ENCODE assay signal across 9 cellular contexts in genomic region chr17:1762233-1762905, GRCh38. TPM values are rescaled to one million over a fixed set of nuclear protein-coding genes. Genes with fewer than 3 reads are reported as not detected.
DNase-seq lines count a peak whose midpoint lies in the region; ATAC-seq, FAIRE-seq and TF ChIP-seq lines count a peak whose summit lies in the region.
"Had no signal": no experiment of that assay in that cellular context is flagged by ENCODE, and none has a peak within 500 bp of the region (broad histone marks: within the 10 kb centered on the region; RNA-seq: fewer than 3 reads in every experiment).

No MANE protein-coding gene starts in this region.

- no peaks in the 10 kb centered on the region for H3K36me3 ChIP-seq in HUES64 (ENCODE audit: insufficient read depth, low read length)
- H3K36me3 ChIP-seq in stomach smooth muscle (ENCODE audit: control insufficient read depth in 2 of 2, insufficient read depth in 2 of 2, low read length in 2 of 2): no peaks in the 10 kb centered on the region

- 51% methylated on average over 21 of the region's 21 CpGs for WGBS in HUES64

- H3K27me3 ChIP-seq in HUES64 (ENCODE audit: insufficient read depth, low read length) (no peaks in the 10 kb centered on the region), stomach smooth muscle (ENCODE audit: control insufficient read depth in 1 of 2, insufficient read depth in 2 of 2, low read length in 2 of 2) (peaks cover 7% of the 10 kb centered on the region in 2 donors)

- no peak for ATAC-seq in GM19351 (IDR thresholded peaks at IDR 0.05; ENCODE audit: unreplicated experiment)

- H3K9me3 ChIP-seq in HUES64 (ENCODE audit: insufficient read depth, low read depth, low read length) (no peaks in the 10 kb centered on the region), stomach smooth muscle (ENCODE audit: control insufficient read depth in 2 of 2, low read length in 2 of 2) (no peaks in the 10 kb centered on the region)

- peak overlapping the region; percentile 40 for H3K9ac ChIP-seq in HUES64 (ENCODE audit: low read depth, low read length)
- peak overlapping the region in 1 of 2 donors; percentile 57 for H3K9ac ChIP-seq in stomach smooth muscle (ENCODE audit: low read length in 2 of 2)

- H3K4me1 ChIP-seq in HUES64 (ENCODE audit: insufficient read depth, low read length): peaks cover 18% of the 10 kb centered on the region
- peaks cover 25% of the 10 kb centered on the region for H3K4me1 ChIP-seq in stomach smooth muscle (ENCODE audit: control insufficient read depth, insufficient read depth, low read length)

- FAIRE-seq in HTR-8/SVneo (lab: Jason Lieb, UNC) (no peak), GM12892 (lab: Jason Lieb, UNC) (no peak)

- peak; percentile 53 for DNase-seq in iris pigment epithelial cell (ENCODE audit: low read depth)
- no peak for DNase-seq in HTR-8/SVneo (ENCODE audit: insufficient read length, low spot score)
- DNase-seq in GM12892 (ENCODE audit: insufficient read length): no peak
- DNase-seq in GOT3 (lab: John Stamatoyannopoulos, UW): no peak
- DNase-seq: activated CD4-positive, alpha-beta memory T cell treated with anti-CD3 and anti-CD28 coated beads for 36 hours had no signal

- TF ChIP-seq POLR2A in GM12892 (IDR thresholded peaks at IDR 0.05; ENCODE audit: low read depth, low read length): no peak

- H3K4me3 ChIP-seq in HUES64 (ENCODE audit: low read length) (peak overlapping the region; percentile 42), stomach smooth muscle (ENCODE audit: low read length in 2 of 2) (peak overlapping the region; percentile 34 to 67)

- peak overlapping the region; percentile 45; the same call in 1 of the 2 replicates for H3K27ac ChIP-seq in HUES64 (ENCODE audit: low read depth, low read length)
- H3K27ac ChIP-seq in angular gyrus (ENCODE audit: low read depth, low read length): peak overlapping the region; percentile 40
- peak overlapping the region; percentile 60 for H3K27ac ChIP-seq in stomach smooth muscle (ENCODE audit: low read length)

RNA-seq across cellular contexts. Expression of gene SERPINF1, which starts 0.5 kb away (rescaled TPM):
- 22.2 TPM for polyA plus RNA-seq in HUES64 (2013, experiment 1 of 2)
- polyA plus RNA-seq in HUES64 (2013, experiment 2 of 2): 24.5 TPM
- polyA plus RNA-seq in GM12892 (2012; ENCODE audit: missing spikeins): 4.1 TPM

RNA-seq across cellular contexts. Expression of gene SERPINF2, which starts 19.7 kb away (rescaled TPM):
- 1.0 TPM for polyA plus RNA-seq in HUES64 (2013, experiment 1 of 2)
- polyA plus RNA-seq in HUES64 (2013, experiment 2 of 2): 1.1 TPM
- polyA plus RNA-seq in GM12892 (2012; ENCODE audit: missing spikeins): not detected

RNA-seq across cellular contexts. Expression of gene WDR81, which starts 37.9 kb away (rescaled TPM):
- 8.6 TPM for polyA plus RNA-seq in HUES64 (2013, experiment 1 of 2)
- 5.3 TPM for polyA plus RNA-seq in HUES64 (2013, experiment 2 of 2)
- polyA plus RNA-seq in GM12892 (2012; ENCODE audit: missing spikeins): 3.1 TPM

RNA-seq across cellular contexts. Expression of gene TLCD2, which starts 52.2 kb away (rescaled TPM):
- polyA plus RNA-seq in HUES64 (2013, experiment 1 of 2): 0.15 TPM
- 0.32 TPM for polyA plus RNA-seq in HUES64 (2013, experiment 2 of 2)
- 0.08 TPM for polyA plus RNA-seq in GM12892 (2012; ENCODE audit: missing spikeins)
